10 cellular contexts compared by ENCODE assay signal in the genomic region with DNA sequence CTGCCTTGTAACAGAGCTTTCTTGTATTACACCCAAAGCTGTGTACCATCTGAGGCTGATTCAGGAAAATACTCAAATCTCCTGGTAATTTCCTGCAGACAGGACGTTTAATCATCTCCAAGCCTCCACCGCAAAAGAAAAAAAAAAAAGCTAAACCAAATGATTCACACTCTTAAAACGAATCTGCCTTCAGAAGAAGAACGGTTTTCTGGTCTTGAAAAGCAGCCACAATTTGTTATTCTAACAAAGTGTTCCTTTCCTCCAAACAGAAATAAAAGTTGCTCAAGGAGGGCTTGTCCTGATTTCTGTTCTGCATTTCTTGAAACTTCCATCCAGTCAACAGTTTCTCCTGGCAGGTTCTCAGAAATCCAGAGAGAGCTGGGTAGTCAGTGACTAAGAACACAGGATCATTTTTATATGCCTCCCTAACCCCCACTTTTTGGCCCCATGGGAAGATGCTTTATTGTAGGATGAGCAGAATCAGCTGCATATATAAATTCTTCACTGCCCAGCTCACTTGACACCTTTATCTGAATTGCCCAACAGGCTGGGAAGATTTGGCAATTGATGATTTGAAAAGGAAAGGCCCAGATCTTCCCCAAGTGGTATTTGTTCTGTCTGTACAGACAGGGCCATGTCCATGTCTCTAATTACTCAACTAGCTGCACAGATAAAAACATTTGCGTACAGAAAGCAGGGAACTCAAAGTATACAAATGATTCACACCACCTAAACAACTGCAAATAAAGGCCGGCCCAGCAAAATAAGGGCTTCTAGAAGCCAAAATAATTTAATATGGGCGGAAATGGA. TPM values are rescaled to one million over a fixed set of nuclear protein-coding genes. Genes with fewer than 3 reads are reported as not detected.
A peak's percentile ranks its signal among the peaks of the same experiment; 100 is the strongest.
DNase-seq lines count a peak whose midpoint lies in the region; ATAC-seq lines count a peak whose summit lies in the region.
"Had no signal": no experiment of that assay in that cellular context is flagged by ENCODE, and none has a peak within 500 bp of the region (broad histone marks: within the 10 kb centered on the region; RNA-seq: fewer than 3 reads in every experiment).

No MANE protein-coding gene starts in this region.

- DNase-seq in EL (peak; percentile 91), adipocyte (ENCODE audit: low read depth) (peak; percentile 84), Right ventricle myocardium superior (no peak), putamen (ENCODE audit: low spot score) (peak; percentile 44), DMS153 (lab: John Stamatoyannopoulos, UW) (no peak), HAP-1 (ENCODE audit: low spot score in 2 of 2) (no peak), NCI-H2196 treated with DMSO at 0.1 percent for 48 hours (lab: John Stamatoyannopoulos, UW; ENCODE audit: unreplicated experiment) (no peak)

- no peaks in the 10 kb centered on the region for H3K9me3 ChIP-seq in adipocyte (ENCODE audit: control insufficient read depth, low read length)
- no peaks in the 10 kb centered on the region for H3K9me3 ChIP-seq in HAP-1
- H3K9me3 ChIP-seq: neutrophil had no signal

- H3K4me3 ChIP-seq in adipocyte (ENCODE audit: low read length) (peak overlapping the region; percentile 96), HAP-1 (no peak overlapping the region)

- intact Hi-C loops in Right ventricle myocardium superior (cut with DNase I): loop anchor here (10.0 kb wide), 1 partner anchor 51 kb away; no protein-coding TSS in a partner anchor

- peak overlapping the region; percentile 96 for H3K9ac ChIP-seq in adipocyte (ENCODE audit: low read length)

- in situ Hi-C loops in HAP-1 (cut with MboI; ENCODE audit: low sequenced_read_pairs): no loop called here

- ATAC-seq in Right ventricle myocardium superior (ENCODE audit: poor library complexity) (peak; percentile 55), GM18502 (IDR thresholded peaks at IDR 0.05; ENCODE audit: poor library complexity, unreplicated experiment) (no peak)

- H3K4me1 ChIP-seq in adipocyte (ENCODE audit: control insufficient read depth, insufficient read depth, low read length) (peaks cover 43% of the 10 kb centered on the region), HAP-1 (no peaks in the 10 kb centered on the region)

- H3K36me3 ChIP-seq in adipocyte (ENCODE audit: control insufficient read depth, insufficient read depth, low read length, severe bottlenecking) (peaks cover 18% of the 10 kb centered on the region), HAP-1 (replicated peaks) (no peaks in the 10 kb centered on the region)
- H3K36me3 ChIP-seq: neutrophil had no signal

- H3K27me3 ChIP-seq in adipocyte (replicated peaks; ENCODE audit: control insufficient read depth, insufficient read depth, low read length) (no peaks in the 10 kb centered on the region), HAP-1 (ENCODE audit: low read depth) (peaks cover 6% of the 10 kb centered on the region)

RNA-seq across cellular contexts. Expression of a gene that starts 41.0 kb away (rescaled TPM):
- total RNA-seq in Right ventricle myocardium superior: 5.9 TPM
- total RNA-seq: activated CD8-positive, alpha-beta memory T cell treated with anti-CD3 and anti-CD28 coated beads for 36 hours had no signal

Comparison
In these comparisons a context has a peak if more than half of its experiments do, and no peak if none do; other contexts are left out.
1. DNase-seq: peak in EL (single experiment), adipocyte (single experiment) and putamen (single experiment); none in Right ventricle myocardium superior (single experiment), DMS153 (single experiment), HAP-1 (0 of 2) and NCI-H2196 treated with DMSO at 0.1 percent for 48 hours (single experiment).